In genomic region chr1:24861821-24862727, GRCh38 we compare ENCODE assay signal across 12 cellular contexts.
A peak's percentile ranks its signal among the peaks of the same experiment; 100 is the strongest.
DNase-seq lines count a peak whose midpoint lies in the region; TF ChIP-seq lines count a peak whose summit lies in the region.
"Had no signal": no experiment of that assay in that cellular context is flagged by ENCODE, and none has a peak within 500 bp of the region (broad histone marks: within the 10 kb centered on the region; RNA-seq: fewer than 3 reads in every experiment).

No MANE protein-coding gene starts in this region.

- peaks cover 15% of the 10 kb centered on the region for H3K4me1 Mint-ChIP-seq in endodermal cell
- H3K4me1 Mint-ChIP-seq in nephron progenitor cell: peaks cover 60% of the 10 kb centered on the region

- no peak overlapping the region for H3K9ac ChIP-seq in endodermal cell (ENCODE audit: extremely low read depth, low read length, poor library complexity, severe bottlenecking)

- H3K4me1 ChIP-seq in endodermal cell (ENCODE audit: control insufficient read depth, insufficient read depth, low read length): no peaks in the 10 kb centered on the region
- no peaks in the 10 kb centered on the region for H3K4me1 ChIP-seq in BE2C

- H3K27me3 ChIP-seq in endodermal cell (ENCODE audit: control insufficient read depth, insufficient read depth, low read length, poor library complexity, severe bottlenecking) (no peaks in the 10 kb centered on the region), BE2C (no peaks in the 10 kb centered on the region)

- peaks cover 3% of the 10 kb centered on the region for H3K27me3 Mint-ChIP-seq in endodermal cell (ENCODE audit: insufficient read depth)
- peaks cover 41% of the 10 kb centered on the region for H3K27me3 Mint-ChIP-seq in nephron progenitor cell (ENCODE audit: low read depth, poor library complexity)

- no peaks in the 10 kb centered on the region for H3K36me3 ChIP-seq in endodermal cell (ENCODE audit: control insufficient read depth, insufficient read depth, low read length)
- no peaks in the 10 kb centered on the region for H3K36me3 ChIP-seq in BE2C

- H3K36me3 Mint-ChIP-seq in endodermal cell (ENCODE audit: low read depth): no peaks in the 10 kb centered on the region
- H3K36me3 Mint-ChIP-seq in nephron progenitor cell (ENCODE audit: low read depth): no peaks in the 10 kb centered on the region

- H3K9me3 Mint-ChIP-seq in endodermal cell (no peaks in the 10 kb centered on the region), nephron progenitor cell (no peaks in the 10 kb centered on the region)
- H3K9me3 Mint-ChIP-seq: effector memory CD8-positive, alpha-beta T cell; T-helper 2 cell treated with Interferon-gamma antibody and Interleukin-4, amounts not matched to agents 5 μg/mL and 100 μg/mL, for 36 hours had no signal

- no peak overlapping the region for H3K4me3 Mint-ChIP-seq in endodermal cell
- H3K4me3 Mint-ChIP-seq in nephron progenitor cell: peak overlapping the region; percentile 34
- H3K4me3 Mint-ChIP-seq: T-helper 2 cell treated with Interferon-gamma antibody and Interleukin-4, amounts not matched to agents 5 μg/mL and 100 μg/mL, for 36 hours had no signal

- WGBS in endodermal cell (ENCODE audit: insufficient coverage in 1 of 2, insufficient read length in 1 of 2), 2 experiments: 78 to 88% methylated on average over 15 to 28 of the region's 28 CpGs

- H3K27ac Mint-ChIP-seq in endodermal cell (no peak overlapping the region), nephron progenitor cell (no peak overlapping the region)
- H3K27ac Mint-ChIP-seq: T-helper 2 cell treated with Interferon-gamma antibody and Interleukin-4, amounts not matched to agents 5 μg/mL and 100 μg/mL, for 36 hours had no signal

- TF ChIP-seq CTCF in endodermal cell (conservative IDR thresholded peaks at IDR 0.05) (peak; percentile 25), nephron progenitor cell (IDR thresholded peaks at IDR 0.05) (no peak), BE2C (IDR thresholded peaks at IDR 0.05; ENCODE audit: low read depth, low read length) (no peak)

- H3K4me3 ChIP-seq in endodermal cell (ENCODE audit: low read length) (no peak overlapping the region), BE2C (ENCODE audit: low read depth, low read length) (no peak overlapping the region)

- DNase-seq in DMS79 treated with DMSO at 0.1 percent for 48 hours (lab: John Stamatoyannopoulos, UW) (peak; percentile 90), LoVo (ENCODE audit: low spot score) (peak; percentile 74), endodermal cell (peak; percentile 68), nephron progenitor cell (no peak), NCI-H2029 (lab: John Stamatoyannopoulos, UW) (no peak), BE2C (no peak), NCI-H2081 (lab: John Stamatoyannopoulos, UW) (no peak), AG08396 (ENCODE audit: low spot score) (no peak)
- DNase-seq: Calu3; effector memory CD8-positive, alpha-beta T cell; NCI-H146 had no signal

- H3K9me3 ChIP-seq in endodermal cell (ENCODE audit: control insufficient read depth, low read length): no peaks in the 10 kb centered on the region
- H3K9me3 ChIP-seq in BE2C: no peaks in the 10 kb centered on the region

- no peak overlapping the region for H3K27ac ChIP-seq in endodermal cell (ENCODE audit: low read depth, low read length)

Comparison
In these comparisons a context has a peak if more than half of its experiments do, and no peak if none do; other contexts are left out.
1. DNase-seq: peak in DMS79 treated with DMSO at 0.1 percent for 48 hours (single experiment), LoVo (single experiment) and endodermal cell (single experiment); none in nephron progenitor cell (single experiment), NCI-H2029 (single experiment), BE2C (single experiment), NCI-H2081 (0 of 2) and AG08396 (single experiment).